Comparison of ENCODE assay signal across 1 cellular context in genomic region chr14:58656671-58657411, GRCh38.
TF ChIP-seq lines count a peak whose summit lies in the region.

No MANE protein-coding gene starts in this region.

TF ChIP-seq in GM12878, 131 proteins besides CTCF, POLR2A, EP300 and RAD21:
- TF ChIP-seq ZBTB40 (IDR thresholded peaks at IDR 0.05; ENCODE audit: borderline replicate concordance) (no peak), MLLT1 (IDR thresholded peaks at IDR 0.05) (no peak)
